Comparison of ENCODE assay signal across 18 cellular contexts in the genomic region with DNA sequence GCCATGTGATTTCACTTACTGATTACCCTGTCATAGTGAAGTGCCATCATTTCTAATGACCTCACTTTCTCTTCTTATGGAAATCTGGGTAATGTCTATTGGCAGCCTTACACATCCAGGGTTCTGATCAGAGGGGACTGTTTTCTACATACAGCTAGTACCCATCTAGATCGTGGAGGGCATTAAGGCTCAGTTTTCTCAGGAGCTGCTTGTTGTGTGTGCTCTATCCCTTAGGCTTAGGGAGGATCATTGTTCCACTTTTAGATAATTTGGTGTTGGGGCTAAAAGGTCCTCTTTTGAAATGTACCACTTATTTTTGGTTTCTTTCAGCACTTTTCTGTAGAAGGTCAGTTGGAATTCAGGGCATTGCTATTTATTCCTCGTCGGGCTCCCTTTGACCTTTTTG. TPM values are rescaled to one million over a fixed set of nuclear protein-coding genes. Genes with fewer than 3 reads are reported as not detected.
DNase-seq lines count a peak whose midpoint lies in the region; ATAC-seq and TF ChIP-seq lines count a peak whose summit lies in the region.
"Had no signal": no experiment of that assay in that cellular context is flagged by ENCODE, and none has a peak within 500 bp of the region (broad histone marks: within the 10 kb centered on the region; RNA-seq: fewer than 3 reads in every experiment).

No MANE protein-coding gene starts in this region.

- H3K4me2 ChIP-seq in MM.1S (ENCODE audit: low read depth, low read length), result peak overlapping the region; percentile 39; the same call in 1 of the 2 replicates

- H3K4me3 Mint-ChIP-seq in activated naive CD4-positive, alpha-beta T cell treated with anti-CD3 and anti-CD28 coated beads, Interleukin-2, amount 50 U/mL, for 24 hours, result peak overlapping the region; percentile 99
- no peak overlapping the region for H3K4me3 Mint-ChIP-seq in activated naive CD4-positive, alpha-beta T cell treated with anti-CD3 and anti-CD28 coated beads, Interleukin-2, amount 10 ng/mL, durations not matched to agents 7 days and 5 days
- peak overlapping the region in 4 of 5 experiments; percentile 25 to 100 (median 69) for H3K4me3 Mint-ChIP-seq in brain
- H3K4me3 Mint-ChIP-seq in stimulated activated effector memory CD8-positive, alpha-beta T cell treated with anti-CD3 and anti-CD28 coated beads, Interleukin-12 subunit alpha, Interleukin-12 subunit beta, amount 100 ng/mL, for 72 hours, result peak overlapping the region; percentile 96
- H3K4me3 Mint-ChIP-seq in CD8-positive, alpha-beta memory T cell, result peak overlapping the region in 1 of 7 donors; percentile 97
- H3K4me3 Mint-ChIP-seq: mesothelial cell of epicardium had no signal

- H3K9ac ChIP-seq in MM.1S (ENCODE audit: low read length), result no peak overlapping the region

- H3K36me3 Mint-ChIP-seq in activated naive CD4-positive, alpha-beta T cell treated with anti-CD3 and anti-CD28 coated beads, Interleukin-2, amount 50 U/mL, for 24 hours, result peaks cover 61% of the 10 kb centered on the region
- H3K36me3 Mint-ChIP-seq in activated naive CD4-positive, alpha-beta T cell treated with anti-CD3 and anti-CD28 coated beads, Interleukin-2, amount 10 ng/mL, durations not matched to agents 7 days and 5 days, result peaks cover 80% of the 10 kb centered on the region
- H3K36me3 Mint-ChIP-seq in brain, result peaks cover 82% of the 10 kb centered on the region
- peaks cover 100% of the 10 kb centered on the region for H3K36me3 Mint-ChIP-seq in stimulated activated effector memory CD8-positive, alpha-beta T cell treated with anti-CD3 and anti-CD28 coated beads, Interleukin-12 subunit alpha, Interleukin-12 subunit beta, amount 100 ng/mL, for 72 hours
- H3K36me3 Mint-ChIP-seq in CD8-positive, alpha-beta memory T cell, result peaks cover 22 to 90% (median 34%) of the 10 kb centered on the region in 3 donors

- POLR2A ChIA-PET in CD8-positive, alpha-beta memory T cell (lab: Charles Lee), result no interaction called here

- H3K9me3 Mint-ChIP-seq in activated naive CD4-positive, alpha-beta T cell treated with anti-CD3 and anti-CD28 coated beads, Interleukin-2, amount 50 U/mL, for 24 hours, result no peaks in the 10 kb centered on the region
- H3K9me3 Mint-ChIP-seq in activated naive CD4-positive, alpha-beta T cell treated with anti-CD3 and anti-CD28 coated beads, Interleukin-2, amount 10 ng/mL, durations not matched to agents 7 days and 5 days, result no peaks in the 10 kb centered on the region
- H3K9me3 Mint-ChIP-seq in brain, result peaks cover 2 to 11% (median 3%) of the 10 kb centered on the region in 5 experiments
- no peaks in the 10 kb centered on the region for H3K9me3 Mint-ChIP-seq in stimulated activated effector memory CD8-positive, alpha-beta T cell treated with anti-CD3 and anti-CD28 coated beads, Interleukin-12 subunit alpha, Interleukin-12 subunit beta, amount 100 ng/mL, for 72 hours
- peaks cover 0 to 2% (median 0%) of the 10 kb centered on the region in 5 donors for H3K9me3 Mint-ChIP-seq in CD8-positive, alpha-beta memory T cell
- H3K9me3 Mint-ChIP-seq: mesothelial cell of epicardium had no signal

- H3K27ac ChIP-seq in MM.1S (ENCODE audit: low read length), result no peak overlapping the region
- H3K27ac ChIP-seq in CD8-positive, alpha-beta memory T cell (ENCODE audit: low read depth, low read length), result no peak overlapping the region
- H3K27ac ChIP-seq in body of pancreas, result peak overlapping the region in 1 of 4 donors; percentile 1

- H3K4me3 ChIP-seq in MM.1S (ENCODE audit: low read length) (no peak overlapping the region), body of pancreas (no peak overlapping the region)
- H3K4me3 ChIP-seq in CD8-positive, alpha-beta memory T cell (ENCODE audit: low read length), result no peak overlapping the region
- H3K4me3 ChIP-seq: HAP-1 had no signal

- TF ChIP-seq CTCF in MM.1S (IDR thresholded peaks at IDR 0.05; ENCODE audit: low read length) (no peak), brain (conservative IDR thresholded peaks at IDR 0.05) (no peak), body of pancreas (IDR thresholded peaks at IDR 0.05) (no peak)

- no peak for TF ChIP-seq POLR2A in body of pancreas (IDR thresholded peaks at IDR 0.05)

- intact Hi-C loops in body of pancreas (cut with DNase I), result no loop called here

- ATAC-seq in stimulated activated effector memory CD8-positive, alpha-beta T cell treated with anti-CD3 and anti-CD28 coated beads, Interleukin-12 subunit alpha, Interleukin-12 subunit beta, amount 100 ng/mL, for 72 hours, result no peak
- no peak for ATAC-seq in body of pancreas

- peaks cover 61% of the 10 kb centered on the region for H3K4me1 Mint-ChIP-seq in activated naive CD4-positive, alpha-beta T cell treated with anti-CD3 and anti-CD28 coated beads, Interleukin-2, amount 50 U/mL, for 24 hours
- peaks cover 68% of the 10 kb centered on the region for H3K4me1 Mint-ChIP-seq in activated naive CD4-positive, alpha-beta T cell treated with anti-CD3 and anti-CD28 coated beads, Interleukin-2, amount 10 ng/mL, durations not matched to agents 7 days and 5 days
- peaks cover 78% of the 10 kb centered on the region for H3K4me1 Mint-ChIP-seq in brain
- peaks cover 89% of the 10 kb centered on the region for H3K4me1 Mint-ChIP-seq in stimulated activated effector memory CD8-positive, alpha-beta T cell treated with anti-CD3 and anti-CD28 coated beads, Interleukin-12 subunit alpha, Interleukin-12 subunit beta, amount 100 ng/mL, for 72 hours
- peaks cover 58 to 79% (median 76%) of the 10 kb centered on the region in 3 donors for H3K4me1 Mint-ChIP-seq in CD8-positive, alpha-beta memory T cell

- H3K4me1 ChIP-seq in MM.1S (ENCODE audit: low read length), result peaks cover 42% of the 10 kb centered on the region
- peaks cover 22% of the 10 kb centered on the region for H3K4me1 ChIP-seq in CD8-positive, alpha-beta memory T cell (ENCODE audit: insufficient read depth, low read length)
- H3K4me1 ChIP-seq in body of pancreas, result peaks cover 72% of the 10 kb centered on the region

- WGBS in body of pancreas, 2 donors, result 62 to 68% methylated on average over 3 of the region's 3 CpGs

- H3K27ac Mint-ChIP-seq in activated naive CD4-positive, alpha-beta T cell treated with anti-CD3 and anti-CD28 coated beads, Interleukin-2, amount 50 U/mL, for 24 hours, result peak overlapping the region; percentile 100
- H3K27ac Mint-ChIP-seq in activated naive CD4-positive, alpha-beta T cell treated with anti-CD3 and anti-CD28 coated beads, Interleukin-2, amount 10 ng/mL, durations not matched to agents 7 days and 5 days, result no peak overlapping the region
- peak overlapping the region in 2 of 5 experiments; percentile 42 to 69 for H3K27ac Mint-ChIP-seq in brain
- peak overlapping the region; percentile 100 for H3K27ac Mint-ChIP-seq in stimulated activated effector memory CD8-positive, alpha-beta T cell treated with anti-CD3 and anti-CD28 coated beads, Interleukin-12 subunit alpha, Interleukin-12 subunit beta, amount 100 ng/mL, for 72 hours
- H3K27ac Mint-ChIP-seq in CD8-positive, alpha-beta memory T cell, result peak overlapping the region in 2 of 8 donors; percentile 13 to 98

- H3K9me2 ChIP-seq in MM.1S (replicated peaks; ENCODE audit: insufficient read depth, low read length), result no peaks in the 10 kb centered on the region

- H4K20me1 ChIP-seq in MM.1S (ENCODE audit: insufficient read depth, low read length), result peaks cover 71% of the 10 kb centered on the region

- peaks cover 82% of the 10 kb centered on the region for H3K79me2 ChIP-seq in MM.1S (ENCODE audit: low read length)

- peaks cover 20% of the 10 kb centered on the region for H3K36me3 ChIP-seq in MM.1S (replicated peaks; ENCODE audit: insufficient read depth, low read length)
- H3K36me3 ChIP-seq in CD8-positive, alpha-beta memory T cell (ENCODE audit: insufficient read depth, low read length), result peaks cover 72% of the 10 kb centered on the region
- peaks cover 44 to 54% of the 10 kb centered on the region in 2 donors for H3K36me3 ChIP-seq in body of pancreas (replicated peaks in 1 of 2; ENCODE audit: insufficient read depth in 1 of 2, low read depth in 2 of 2)

- H3K27me3 ChIP-seq in MM.1S (replicated peaks; ENCODE audit: insufficient read depth, low read length) (no peaks in the 10 kb centered on the region), body of pancreas (no peaks in the 10 kb centered on the region)
- H3K27me3 ChIP-seq in CD8-positive, alpha-beta memory T cell (ENCODE audit: insufficient read depth, low read length, poor library complexity, severe bottlenecking), result no peaks in the 10 kb centered on the region
- H3K27me3 ChIP-seq: dorsolateral prefrontal cortex had no signal

- no peaks in the 10 kb centered on the region for H3K9me3 ChIP-seq in MM.1S (replicated peaks; ENCODE audit: insufficient read depth, low read length)
- no peaks in the 10 kb centered on the region for H3K9me3 ChIP-seq in CD8-positive, alpha-beta memory T cell (ENCODE audit: low read length)
- H3K9me3 ChIP-seq in body of pancreas, result no peaks in the 10 kb centered on the region
- H3K9me3 ChIP-seq: HAP-1 had no signal

- H2AFZ ChIP-seq in MM.1S (ENCODE audit: low read length), result no peak overlapping the region

- CTCF ChIA-PET in activated naive CD4-positive, alpha-beta T cell treated with anti-CD3 and anti-CD28 coated beads, Interleukin-2, amount 10 ng/mL, durations not matched to agents 7 days and 5 days (lab: Charles Lee), result interaction anchor here (1.6 to 2.0 kb wide), 3 partner anchors 11 to 78 kb away, joined by 4 to 8 read pairs (median 4); no protein-coding TSS in a partner anchor
- CTCF ChIA-PET in CD8-positive, alpha-beta memory T cell (lab: Charles Lee), result interaction anchor here (1.7 kb wide), 1 partner anchor 13 kb away, joined by 7 read pairs; no protein-coding TSS in a partner anchor

- H3K27me3 Mint-ChIP-seq in activated naive CD4-positive, alpha-beta T cell treated with anti-CD3 and anti-CD28 coated beads, Interleukin-2, amount 50 U/mL, for 24 hours, result peaks cover 2% of the 10 kb centered on the region
- peaks cover 4% of the 10 kb centered on the region for H3K27me3 Mint-ChIP-seq in activated naive CD4-positive, alpha-beta T cell treated with anti-CD3 and anti-CD28 coated beads, Interleukin-2, amount 10 ng/mL, durations not matched to agents 7 days and 5 days
- peaks cover 22% of the 10 kb centered on the region for H3K27me3 Mint-ChIP-seq in brain
- H3K27me3 Mint-ChIP-seq in CD8-positive, alpha-beta memory T cell, result peaks cover 0 to 9% of the 10 kb centered on the region in 2 donors
- H3K27me3 Mint-ChIP-seq: progenitor cell of endocrine pancreas had no signal

- H3F3A ChIP-seq in MM.1S (ENCODE audit: insufficient read depth, low read length), result peaks cover 84% of the 10 kb centered on the region

- no peak for DNase-seq in activated naive CD4-positive, alpha-beta T cell treated with anti-CD3 and anti-CD28 coated beads, Interleukin-2, amount 10 ng/mL, durations not matched to agents 7 days and 5 days
- DNase-seq in MM.1S, result no peak
- no peak for DNase-seq in stimulated activated effector memory CD8-positive, alpha-beta T cell treated with anti-CD3 and anti-CD28 coated beads, Interleukin-12 subunit alpha, Interleukin-12 subunit beta, amount 100 ng/mL, for 72 hours (ENCODE audit: low spot score in 2 of 2)
- DNase-seq in DMS79 treated with DMSO at 0.1 percent for 48 hours (lab: John Stamatoyannopoulos, UW), result no peak
- DNase-seq in CD8-positive, alpha-beta memory T cell, result no peak
- DNase-seq in body of pancreas, result no peak
- DNase-seq: activated CD4-positive, alpha-beta T cell treated with anti-CD3 and anti-CD28 coated beads, Interleukin-2, amount 50 U/mL, for 4 hours; amniotic stem cell; dorsolateral prefrontal cortex; NCI-H1092 treated with DMSO at 0.1 percent for 48 hours had no signal

RNA-seq across cellular contexts. Expression of gene HSP90AB1, which starts 3.8 kb away (rescaled TPM):
- 1,424 TPM for polyA plus RNA-seq in brain (ENCODE audit: insufficient read depth, low read depth, low replicate concordance)
- 1,000 to 10,000 TPM; 2,387 to 2,400 TPM for total RNA-seq in CD8-positive, alpha-beta memory T cell
- polyA plus RNA-seq in CD8-positive, alpha-beta memory T cell, result 460 TPM
- total RNA-seq in body of pancreas, result 100 to 1,000 TPM; 269 to 441 TPM

RNA-seq across cellular contexts. Expression of gene SLC35B2, which starts 6.6 kb away (rescaled TPM):
- 68.7 TPM for polyA plus RNA-seq in brain (ENCODE audit: insufficient read depth, low read depth, low replicate concordance)
- total RNA-seq in CD8-positive, alpha-beta memory T cell, result 10 to 100 TPM; 34.8 to 35.7 TPM
- polyA plus RNA-seq in CD8-positive, alpha-beta memory T cell, result 49.0 TPM
- total RNA-seq in body of pancreas, result 10 to 100 TPM; 31.1 to 33.9 TPM

RNA-seq across cellular contexts. Expression of gene NFKBIE, which starts 14.6 kb away (rescaled TPM):
- 10.8 TPM for polyA plus RNA-seq in brain (ENCODE audit: insufficient read depth, low read depth, low replicate concordance)
- 10 to 100 TPM; 33.1 to 34.3 TPM for total RNA-seq in CD8-positive, alpha-beta memory T cell
- polyA plus RNA-seq in CD8-positive, alpha-beta memory T cell, result 5.3 TPM
- 10 to 100 TPM; 18.9 to 68.6 TPM for total RNA-seq in body of pancreas

RNA-seq across cellular contexts. Expression of gene TMEM151B, which starts 19.5 kb away (rescaled TPM):
- 45.5 TPM for polyA plus RNA-seq in brain (ENCODE audit: insufficient read depth, low read depth, low replicate concordance)
- total RNA-seq in CD8-positive, alpha-beta memory T cell, result not detected
- polyA plus RNA-seq in CD8-positive, alpha-beta memory T cell, result not detected
- under 1 TPM; under 0.01 to 0.66 TPM for total RNA-seq in body of pancreas
- total RNA-seq: fibroblast of villous mesenchyme; T-helper 2 cell treated with Interferon-gamma antibody and Interleukin-4, amounts not matched to agents 100 ng/mL and 5 ng/mL, for 36 hours had no signal
- polyA plus RNA-seq: BJ had no signal

RNA-seq across cellular contexts. Expression of gene SLC29A1, which starts 27.3 kb away (rescaled TPM):
- 35.6 TPM for polyA plus RNA-seq in brain (ENCODE audit: insufficient read depth, low read depth, low replicate concordance)
- 100 to 1,000 TPM; 116 TPM for total RNA-seq in CD8-positive, alpha-beta memory T cell
- polyA plus RNA-seq in CD8-positive, alpha-beta memory T cell, result 3.6 TPM
- total RNA-seq in body of pancreas, result 10 to 100 TPM; 44.8 to 90.3 TPM

Comparison
In these comparisons a context has a peak if more than half of its experiments do, and no peak if none do; other contexts are left out.
1. RNA of gene HSP90AB1, which starts 3.8 kb away (total RNA-seq): 2,387 to 2,400 TPM in CD8-positive, alpha-beta memory T cell; 269 to 441 TPM in body of pancreas; every median in the first group is over 4 times any median in the second.